In the genomic region with DNA sequence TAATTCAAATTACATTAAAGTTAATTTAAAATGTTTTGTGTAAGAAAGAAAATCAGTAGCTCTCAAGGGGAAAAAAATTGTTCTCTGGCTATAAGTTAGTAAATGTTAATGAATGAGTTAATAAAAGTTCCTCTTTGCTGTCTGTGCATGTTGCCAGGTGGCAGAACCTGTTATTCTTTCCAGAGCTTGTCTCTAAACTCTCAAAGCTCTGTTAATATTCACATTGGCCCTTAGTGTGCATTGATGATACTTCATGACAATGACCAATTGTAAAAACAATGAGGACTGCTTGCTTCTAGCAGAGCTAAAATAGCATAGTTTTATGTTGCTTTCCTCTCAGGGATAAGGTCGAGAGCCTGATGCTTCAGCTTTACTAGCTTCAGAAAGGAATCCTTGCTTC, we compare ENCODE assay signal across 23 cellular contexts.
DNase-seq lines count a peak whose midpoint lies in the region; ATAC-seq and TF ChIP-seq lines count a peak whose summit lies in the region.
"Had no signal": no experiment of that assay in that cellular context is flagged by ENCODE, and none has a peak within 500 bp of the region (broad histone marks: within the 10 kb centered on the region; RNA-seq: fewer than 3 reads in every experiment).

No MANE protein-coding gene starts in this region.

- H3K27ac ChIP-seq in mammary epithelial cell (ENCODE audit: insufficient read depth, low read depth, low read length) = no peak overlapping the region
- H3K27ac ChIP-seq in breast epithelium = no peak overlapping the region
- H3K27ac ChIP-seq: SK-N-MC had no signal

- peaks cover 4% of the 10 kb centered on the region for H3K4me1 Mint-ChIP-seq in nephron
- H3K4me1 Mint-ChIP-seq: CD14-positive monocyte had no signal

- no peaks in the 10 kb centered on the region for H3K36me3 Mint-ChIP-seq in nephron (ENCODE audit: low read depth)
- H3K36me3 Mint-ChIP-seq: CD14-positive monocyte had no signal

- no peaks in the 10 kb centered on the region for H3K9me3 ChIP-seq in mammary epithelial cell (replicated peaks; ENCODE audit: insufficient read depth, low read length)
- no peaks in the 10 kb centered on the region for H3K9me3 ChIP-seq in breast epithelium

- no TSS peak for BruUV-seq in mammary epithelial cell (replicated peaks; lab: Mats Ljungman, UMichigan)

- H3K4me3 ChIP-seq in mammary epithelial cell (replicated peaks in 1 of 3; ENCODE audit: insufficient read depth in 1 of 3, low read depth in 2 of 3, low read length in 3 of 3) (no peak overlapping the region), breast epithelium (no peak overlapping the region)
- H3K4me3 ChIP-seq: SK-N-MC had no signal

- intact Hi-C loops in mammary epithelial cell (cut with micrococcal nuclease) (no loop called here), breast epithelium (cut with DNase I; ENCODE audit: low total_unique reads) (no loop called here)

- no peaks in the 10 kb centered on the region for H4K20me1 ChIP-seq in mammary epithelial cell (ENCODE audit: insufficient read depth, low read length)

- peak overlapping the region; percentile 44 for H3K4me2 ChIP-seq in mammary epithelial cell (ENCODE audit: insufficient read depth, low read depth, low read length)

- H3K4me1 ChIP-seq in mammary epithelial cell (ENCODE audit: insufficient read depth, low read length) = peaks cover 27% of the 10 kb centered on the region
- H3K4me1 ChIP-seq in breast epithelium = no peaks in the 10 kb centered on the region

- TF ChIP-seq POLR2A in breast epithelium (IDR thresholded peaks at IDR 0.05) = no peak

- H3K27me3 Mint-ChIP-seq in nephron (ENCODE audit: low read depth) = peaks cover 4% of the 10 kb centered on the region

- H3K9me3 Mint-ChIP-seq in nephron = no peaks in the 10 kb centered on the region

- peak; percentile 32 for DNase-seq in mammary epithelial cell
- no peak for DNase-seq in breast epithelium (ENCODE audit: low spot score in 2 of 2)
- DNase-seq in NCI-H526 (lab: John Stamatoyannopoulos, UW) = no peak
- DNase-seq in stimulated activated CD4-positive, alpha-beta T cell treated with anti-CD3 and anti-CD28 coated beads, Interleukin-1b, Interleukin-23, amount 100 ng/mL, for 48 hours = no peak
- DNase-seq in SW 1271 (lab: John Stamatoyannopoulos, UW) = no peak
- DNase-seq: 8988T; DMS 273 treated with DMSO at 0.1 percent for 48 hours; GDM1; GOT3; KG1; NCI-H1417; NCI-H187; NCI-H2107; NCI-H446; NCI-H748 treated with DMSO at 0.1 percent for 48 hours; NK-92 treated with Interleukin-12 subunit alpha and Interleukin-12 subunit beta, amount 100 ng/mL, for 24 hours; Right ventricle myocardium superior had no signal

- no peak overlapping the region for H3K9ac ChIP-seq in mammary epithelial cell (ENCODE audit: insufficient read depth, low read length)

- dilution Hi-C loops in mammary epithelial cell (cut with HindIII; ENCODE audit: low sequenced_read_pairs) = no loop called here

- ATAC-seq in esophagus mucosa (peak; percentile 67), GM21526 (IDR thresholded peaks at IDR 0.05; ENCODE audit: low FRiP score, unreplicated experiment) (no peak)
- ATAC-seq: HCT116 had no signal

- peak overlapping the region; percentile 53 to 70 (median 64) for H3K27ac Mint-ChIP-seq in nephron
- H3K27ac Mint-ChIP-seq: CD14-positive monocyte had no signal

- in situ Hi-C loops in mammary epithelial cell (cut with MboI; ENCODE audit: low sequenced_read_pairs in 2 of 2) = no loop called here

- H3K36me3 ChIP-seq in mammary epithelial cell (ENCODE audit: insufficient read depth, low read length) (no peaks in the 10 kb centered on the region), breast epithelium (no peaks in the 10 kb centered on the region)

- CTCF ChIA-PET in mammary epithelial cell (lab: Charles Lee; ENCODE audit: low non-redundant PET) = no interaction called here

- no peak overlapping the region for H3K4me3 Mint-ChIP-seq in nephron
- H3K4me3 Mint-ChIP-seq: CD14-positive monocyte had no signal

- H2AFZ ChIP-seq in mammary epithelial cell (ENCODE audit: low read depth, low read length) = peak overlapping the region; percentile 54

- no peaks in the 10 kb centered on the region for H3K27me3 ChIP-seq in mammary epithelial cell (ENCODE audit: insufficient read depth, low read length)
- H3K27me3 ChIP-seq in breast epithelium = no peaks in the 10 kb centered on the region

- no peaks in the 10 kb centered on the region for H3K79me2 ChIP-seq in mammary epithelial cell (ENCODE audit: insufficient read depth, low read length)

- WGBS in mammary epithelial cell (ENCODE audit: low coverage, missing lambda C conversion rate) = 0% methylated on average over 1 of the region's 1 CpG

- TF ChIP-seq CTCF in mammary epithelial cell (conservative IDR thresholded peaks at IDR 0.05 in 1 of 2, IDR thresholded peaks at IDR 0.05 in 1 of 2; ENCODE audit: extremely low read depth in 1 of 2, insufficient read depth in 1 of 2, low read depth in 1 of 2, low read length in 2 of 2) = no peak
- TF ChIP-seq CTCF in breast epithelium (IDR thresholded peaks at IDR 0.05) = no peak
- TF ChIP-seq CTCF in nephron (IDR thresholded peaks at IDR 0.05; ENCODE audit: unreplicated experiment in 3 of 3) = no peak
